In genomic region chr14:76947078-76947837, GRCh38 we compare ENCODE assay signal across 8 cellular contexts.
DNase-seq lines count a peak whose midpoint lies in the region; FAIRE-seq and TF ChIP-seq lines count a peak whose summit lies in the region.

No MANE protein-coding gene starts in this region.

- no peaks in the 10 kb centered on the region for H3K9me3 ChIP-seq in testis

- peak overlapping the region in 1 of 2 donors; percentile 9 for H3K4me3 ChIP-seq in testis

- H3K4me1 ChIP-seq in testis = peaks cover 32% of the 10 kb centered on the region

- no peak for TF ChIP-seq POLR2A in testis (IDR thresholded peaks at IDR 0.05)

- peak overlapping the region; percentile 57 to 68 for H3K27ac ChIP-seq in testis

- no peaks in the 10 kb centered on the region for H3K36me3 ChIP-seq in testis (ENCODE audit: low read depth, missing control alignments)

- intact Hi-C loops in testis (cut with DNase I; ENCODE audit: low total_unique reads) = no loop called here

- peak; percentile 99 for DNase-seq in DMS79 treated with DMSO at 0.1 percent for 48 hours (lab: John Stamatoyannopoulos, UW)
- peak; percentile 89 for DNase-seq in H4 (ENCODE audit: low spot score)
- peak; percentile 95 for DNase-seq in M059J (ENCODE audit: low read depth)
- peak; percentile 95 for DNase-seq in SHP77 (lab: John Stamatoyannopoulos, UW)
- peak; percentile 41 to 63 (median 50) for DNase-seq in activated naive CD4-positive, alpha-beta T cell (lab: John Stamatoyannopoulos, UW)
- DNase-seq in frontal cortex (ENCODE audit: low spot score in 2 of 2) = peak; percentile 83 to 91
- peak; percentile 88 for DNase-seq in occipital lobe (lab: John Stamatoyannopoulos, UW)
- peak; percentile 90 for DNase-seq in testis

- H3K27me3 ChIP-seq in testis = no peaks in the 10 kb centered on the region

- FAIRE-seq in frontal cortex (lab: Jason Lieb, UNC) = no peak

- WGBS in testis, 2 donors = 8 to 15% methylated on average over 4 to 28 of the region's 28 CpGs

- TF ChIP-seq CTCF in testis (IDR thresholded peaks at IDR 0.05) = peak in 2 of 3 experiments; percentile 21 to 36
